In the genomic region with DNA sequence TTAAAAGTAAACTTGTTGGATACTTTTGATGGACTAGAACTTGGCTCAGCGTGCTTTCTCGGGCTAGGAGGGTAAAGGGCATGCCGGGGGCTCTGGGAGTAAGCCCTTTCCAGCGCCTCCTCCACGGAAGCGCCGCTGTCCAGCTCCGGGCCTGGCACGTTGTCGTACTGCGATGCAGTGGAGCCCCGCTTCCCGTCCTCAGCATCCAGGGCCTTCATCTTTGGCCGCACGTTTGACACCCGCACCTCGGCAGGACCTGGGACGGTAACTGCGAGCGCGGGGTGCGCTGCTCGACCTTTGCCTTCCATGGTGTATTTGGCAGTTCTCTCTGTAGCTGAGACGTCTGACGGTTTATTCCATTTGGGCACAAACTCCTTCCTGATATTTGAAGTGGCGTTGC, we compare ENCODE assay signal across 29 cellular contexts.
"Had no signal": no experiment of that assay in that cellular context is flagged by ENCODE, and none has a peak within 500 bp of the region (broad histone marks: within the 10 kb centered on the region; RNA-seq: fewer than 3 reads in every experiment).

No MANE protein-coding gene starts in this region.

- H3K4me3 Mint-ChIP-seq: naive thymus-derived CD8-positive, alpha-beta T cell; nephron; neural crest cell; stimulated activated memory B cell treated with anti-CD40 and anti-IgM and Interleukin-4, amounts not matched to agents 10 μg/mL and 1 μg/mL and 100 μg/mL, for 72 hours; stimulated activated naive CD8-positive, alpha-beta T cell treated with anti-CD3 and anti-CD28 coated beads, Interleukin-15, amount 100 ng/mL, for 72 hours; type B pancreatic cell had no signal

- H3K9me3 ChIP-seq: lower lobe of right lung, pancreas, prostate gland, right lobe of liver, tibial nerve, uterus had no signal

- H3K9me3 Mint-ChIP-seq: naive thymus-derived CD8-positive, alpha-beta T cell; nephron; neural crest cell; stimulated activated memory B cell treated with anti-CD40 and anti-IgM and Interleukin-4, amounts not matched to agents 10 μg/mL and 1 μg/mL and 100 μg/mL, for 72 hours; stimulated activated naive CD8-positive, alpha-beta T cell treated with anti-CD3 and anti-CD28 coated beads, Interleukin-15, amount 100 ng/mL, for 72 hours; type B pancreatic cell had no signal

- H3K4me1 Mint-ChIP-seq: naive thymus-derived CD8-positive, alpha-beta T cell; nephron; neural crest cell; stimulated activated naive CD8-positive, alpha-beta T cell treated with anti-CD3 and anti-CD28 coated beads, Interleukin-15, amount 100 ng/mL, for 72 hours had no signal

- H3K27me3 ChIP-seq: pancreas, right lobe of liver, tibial nerve, uterus had no signal

- FAIRE-seq: pancreas had no signal

- DNase-seq: hypothalamus; islet precursor cell; kidney glomerular epithelial cell; left cardiac atrium; lower lobe of right lung; mammary epithelial cell; mesenchymal stem cell; naive thymus-derived CD8-positive, alpha-beta T cell; nucleus accumbens; pancreas; posterior cingulate gyrus; retina; right lobe of liver; stimulated activated CD4-positive, alpha-beta T cell treated with anti-CD3 and anti-CD28 coated beads, Interleukin-1b, Interleukin-23, amount 100 ng/mL, for 48 hours; stimulated activated CD4-positive, alpha-beta T cell treated with anti-CD3 and anti-CD28 coated beads, Interleukin-2, amount 100 ng/mL, for 48 hours; stimulated activated CD4-positive, alpha-beta T cell treated with anti-CD3 and anti-CD28 coated beads, Interleukin-4, amount 100 ng/mL, for 4 hours; stimulated activated CD8-positive, alpha-beta memory T cell treated with anti-CD3 and anti-CD28 coated beads, Interleukin-4, amount 100 ng/mL, for 48 hours; stimulated activated naive CD4-positive, alpha-beta T cell treated with Interleukin-2 at 50 U/mL for 16 hours; stimulated activated naive CD8-positive, alpha-beta T cell treated with anti-CD3 and anti-CD28 coated beads, Interleukin-15, amount 100 ng/mL, for 72 hours; substantia nigra; uterus had no signal

- H3K4me2 ChIP-seq: smooth muscle cell had no signal

- H3K36me3 ChIP-seq: prostate gland, uterus had no signal

- H3K27ac Mint-ChIP-seq: nephron; stimulated activated memory B cell treated with anti-CD40 and anti-IgM and Interleukin-4, amounts not matched to agents 10 μg/mL and 1 μg/mL and 100 μg/mL, for 72 hours; type B pancreatic cell had no signal

- H3K27me3 Mint-ChIP-seq: naive thymus-derived CD8-positive, alpha-beta T cell; stimulated activated memory B cell treated with anti-CD40 and anti-IgM and Interleukin-4, amounts not matched to agents 10 μg/mL and 1 μg/mL and 100 μg/mL, for 72 hours; stimulated activated naive CD8-positive, alpha-beta T cell treated with anti-CD3 and anti-CD28 coated beads, Interleukin-15, amount 100 ng/mL, for 72 hours; type B pancreatic cell had no signal

- H3K27ac ChIP-seq: lower lobe of right lung, pancreas, prostate gland, right lobe of liver, tibial nerve, uterus had no signal

- H3K4me3 ChIP-seq: lower lobe of right lung, pancreas, prostate gland, right lobe of liver, smooth muscle cell, tibial nerve, uterus had no signal

- ATAC-seq: left lobe of liver; lower lobe of right lung; naive thymus-derived CD8-positive, alpha-beta T cell; pancreas; stimulated activated memory B cell treated with anti-CD40 and anti-IgM and Interleukin-4, amounts not matched to agents 10 μg/mL and 1 μg/mL and 100 μg/mL, for 72 hours; stimulated activated naive CD8-positive, alpha-beta T cell treated with anti-CD3 and anti-CD28 coated beads, Interleukin-15, amount 100 ng/mL, for 72 hours had no signal

- H3K4me1 ChIP-seq: lower lobe of right lung, prostate gland, right lobe of liver, tibial nerve, uterus had no signal
